Comparison of ENCODE assay signal across 8 cellular contexts in genomic region chr13:30376426-30377311, GRCh38. TPM values are rescaled to one million over a fixed set of nuclear protein-coding genes. Genes with fewer than 3 reads are reported as not detected.
DNase-seq lines count a peak whose midpoint lies in the region; ATAC-seq, FAIRE-seq and TF ChIP-seq lines count a peak whose summit lies in the region.

No MANE protein-coding gene starts in this region.

- POLR2A ChIA-PET in CD4-positive, alpha-beta memory T cell (lab: Charles Lee; ENCODE audit: partially characterized antibody) = interaction anchor here (0.8 to 8.1 kb wide), 18 partner anchors 8 to 439 kb away, joined by 3 to 401 read pairs (median 8); partner anchors contain the start of genes HMGB1, KATNAL1, UBE2L5 and USPL1
- POLR2A ChIA-PET in GM12878 (lab: Charles Lee) = interaction anchor here (0.6 to 6.6 kb wide), 6 partner anchors 18 to 89 kb away, joined by 3 to 76 read pairs (median 6); partner anchors contain the start of genes HMGB1 and UBE2L5

- 0 out of 4 replicates have a peak, but pooled peaks of 1 of the 2 experiments have one; percentile 30 for TF ChIP-seq EP300 in GM12878 (IDR thresholded peaks at IDR 0.05; ENCODE audit: borderline replicate concordance in 1 of 2, control insufficient read depth in 1 of 2, low read depth in 2 of 2, low read length in 2 of 2)

- peak overlapping the region; percentile 89 for H2AFZ ChIP-seq in GM12878 (ENCODE audit: control insufficient read depth, low read depth, low read length)

- CTCF ChIA-PET in CD4-positive, alpha-beta memory T cell (lab: Charles Lee; ENCODE audit: partially characterized antibody) = interaction anchor here (0.6 to 9.3 kb wide), 6 partner anchors 9 to 201 kb away, joined by 3 to 136 read pairs (median 8); no protein-coding TSS in a partner anchor
- CTCF ChIA-PET in GM12878 (lab: Yijun Ruan, JAX) = interaction anchor here (0.9 to 1.4 kb wide), 5 partner anchors 9 to 244 kb away, joined by 3 to 6 read pairs (median 4); no protein-coding TSS in a partner anchor

- H3K79me2 ChIP-seq in GM12878 (ENCODE audit: control insufficient read depth, insufficient read depth, low read length) = peaks cover 2% of the 10 kb centered on the region; the same call in 1 of the 2 replicates

- H3K36me3 Mint-ChIP-seq in CD4-positive, alpha-beta memory T cell = peaks cover 0 to 11% of the 10 kb centered on the region in 2 donors

- H3K9me3 Mint-ChIP-seq in CD4-positive, alpha-beta memory T cell = peaks cover 0 to 2% (median 0%) of the 10 kb centered on the region in 8 donors

- intact Hi-C loops in CD4-positive, alpha-beta memory T cell (cut with micrococcal nuclease) = loop anchor here (1.0 to 10.0 kb wide), 5 partner anchors 13 to 198 kb away; partner anchors contain the start of gene UBE2L5
- intact Hi-C loops in GM12878 (cut with micrococcal nuclease; ENCODE audit: unreplicated experiment) = loop anchor here (1.0 to 2.0 kb wide), 2 partner anchors 18 to 70 kb away; no protein-coding TSS in a partner anchor

- H3K27me3 ChIP-seq in CD4-positive, alpha-beta memory T cell (ENCODE audit: insufficient read depth, low read length) = no peaks in the 10 kb centered on the region
- no peaks in the 10 kb centered on the region; a peak in 1 of 4 replicates for H3K27me3 ChIP-seq in GM12878 (replicated peaks in 1 of 2; ENCODE audit: control insufficient read depth in 2 of 2, insufficient read depth in 2 of 2, low read length in 1 of 2)

- peak overlapping the region; percentile 95 for H3K4me2 ChIP-seq in GM12878 (ENCODE audit: control insufficient read depth, insufficient read depth)

- peaks cover 72 to 93% (median 83%) of the 10 kb centered on the region in 4 donors for H3K4me1 Mint-ChIP-seq in CD4-positive, alpha-beta memory T cell

- peaks cover 81% of the 10 kb centered on the region for H3K4me1 ChIP-seq in CD4-positive, alpha-beta memory T cell (ENCODE audit: insufficient read depth, low read length)
- peaks cover 54% of the 10 kb centered on the region for H3K4me1 ChIP-seq in GM12878 (ENCODE audit: control insufficient read depth, insufficient read depth, low read length)

- H4K20me1 ChIP-seq in GM12878 (ENCODE audit: control insufficient read depth, insufficient read depth) = no peaks in the 10 kb centered on the region

- H3K27me3 Mint-ChIP-seq in CD4-positive, alpha-beta memory T cell = peaks cover 0 to 3% of the 10 kb centered on the region in 2 donors

- BruUV-seq in GM12878 (replicated peaks; lab: Mats Ljungman, UMichigan) = no TSS peak

- no peaks in the 10 kb centered on the region for H3K36me3 ChIP-seq in CD4-positive, alpha-beta memory T cell (ENCODE audit: insufficient read depth, low read length)
- no peaks in the 10 kb centered on the region for H3K36me3 ChIP-seq in GM12878 (ENCODE audit: control insufficient read depth in 2 of 2, insufficient read depth in 2 of 2, low read length in 1 of 2)

- peak overlapping the region; percentile 52 for H3K27ac ChIP-seq in CD4-positive, alpha-beta memory T cell (ENCODE audit: low read depth, low read length)
- peak overlapping the region; percentile 29 for H3K27ac ChIP-seq in GM12878 (ENCODE audit: control insufficient read depth, insufficient read depth)

- H3K9me3 ChIP-seq in CD4-positive, alpha-beta memory T cell (ENCODE audit: control insufficient read depth in 1 of 2, low read length in 2 of 2) = no peaks in the 10 kb centered on the region
- no peaks in the 10 kb centered on the region for H3K9me3 ChIP-seq in GM12878 (replicated peaks; ENCODE audit: control insufficient read depth, insufficient read depth, low read length)

- RAD21 ChIA-PET in GM12878 (lab: Charles Lee; ENCODE audit: unreplicated experiment) = interaction anchor here (0.5 to 6.6 kb wide), 13 partner anchors 9 to 244 kb away, joined by 3 to 105 read pairs (median 7); partner anchors contain the start of gene UBE2L5

- peak overlapping the region; percentile 82 to 95 (median 89) for H3K4me3 Mint-ChIP-seq in CD4-positive, alpha-beta memory T cell

- in situ Hi-C loops in GM12878 (cut with MboI) = no loop called here
- in situ Hi-C loops in ACHN (cut with HindIII; ENCODE audit: low pct_ligation_motif_present, low pct_unique_long_range_greater_than_20kb, low sequenced_read_pairs) = no loop called here

- 3% methylated on average over 5 of the region's 5 CpGs for WGBS in GM12878 (ENCODE audit: insufficient coverage, insufficient replicate concordance, low lambda C conversion rate, missing lambda C conversion rate)

- TF ChIP-seq POLR2A in GM12878 (IDR thresholded peaks at IDR 0.05; ENCODE audit: low read depth, low read length) (peak; percentile 65), erythroblast (IDR thresholded peaks at IDR 0.05; ENCODE audit: low read length) (no peak)

- SMC1A ChIA-PET in GM12878 (lab: Charles Lee; ENCODE audit: uncharacterized antibody, unreplicated experiment) = interaction anchor here (0.7 to 9.0 kb wide), 14 partner anchors 9 to 245 kb away, joined by 3 to 143 read pairs (median 4); no protein-coding TSS in a partner anchor

- TF ChIP-seq CTCF in GM12878 (IDR thresholded peaks at IDR 0.05 in 2 of 3, conservative IDR thresholded peaks at IDR 0.05 in 1 of 3; ENCODE audit: control insufficient read depth in 2 of 3, extremely low read depth in 1 of 3, insufficient read depth in 1 of 3, low read depth in 3 of 3, low read length in 3 of 3) = no peak

- ATAC-seq in GM19351 (IDR thresholded peaks at IDR 0.05; ENCODE audit: unreplicated experiment) = peak; percentile 70
- peak; percentile 53 for ATAC-seq in HG03442 (IDR thresholded peaks at IDR 0.05; ENCODE audit: unreplicated experiment)
- peak; percentile 68 for ATAC-seq in GM12878

- peak; percentile 77 to 88 (median 80) for DNase-seq in CD4-positive, alpha-beta memory T cell
- DNase-seq in T-helper 1 cell (peak; percentile 28 to 90 (median 54)), GM12878 (ENCODE audit: low read depth, low spot score) (peak; percentile 49), erythroblast (lab: John Stamatoyannopoulos, UW) (no peak), ACHN (no peak)
- DNase-seq in stimulated activated CD8-positive, alpha-beta memory T cell treated with anti-CD3 and anti-CD28 coated beads, Interleukin-12 subunit alpha, Interleukin-12 subunit beta, amount 100 ng/mL, for 4 hours (ENCODE audit: low read depth) = peak; percentile 46

- peak overlapping the region; percentile 57 for H3K9ac ChIP-seq in GM12878 (ENCODE audit: control insufficient read depth, insufficient read depth, low read length)

- peak overlapping the region; percentile 15 to 54 for H3K4me3 ChIP-seq in CD4-positive, alpha-beta memory T cell (ENCODE audit: low read length in 2 of 2)
- H3K4me3 ChIP-seq in GM12878 = peak overlapping the region; percentile 56

- H3K27ac Mint-ChIP-seq in CD4-positive, alpha-beta memory T cell = peak overlapping the region; percentile 94 to 99 (median 98)

- no peak for FAIRE-seq in GM12878 (lab: Jason Lieb, UNC)

- TF ChIP-seq RAD21 in GM12878 (IDR thresholded peaks at IDR 0.05; ENCODE audit: insufficient read depth, low read depth, low read length) = no peak; the same call in 1 of the 2 replicates

TF ChIP-seq in GM12878, 131 proteins besides CTCF, POLR2A, EP300 and RAD21 (continues in another document):
- TF ChIP-seq SIN3A (IDR thresholded peaks at IDR 0.05; ENCODE audit: low read depth, low read length) (no peak), MYC (IDR thresholded peaks at IDR 0.05; ENCODE audit: insufficient read depth, insufficient read length, insufficient replicate concordance, low read length, severe bottlenecking) (no peak), TBL1XR1 (IDR thresholded peaks at IDR 0.05; ENCODE audit: low read depth, low read length) (0 out of 2 replicates have a peak, but pooled peaks have one; percentile 10)

RNA-seq across cellular contexts. Expression of gene UBE2L5, which starts 45.6 kb away (rescaled TPM):
- total RNA-seq in CD4-positive, alpha-beta memory T cell = not detected
- not detected for polyA plus RNA-seq in CD4-positive, alpha-beta memory T cell
- 0.78 TPM in 1 of 2 replicates, not detected in the other for total RNA-seq in GM12878 (2013; cell fraction: nucleolus; rRNA removed)
- total RNA-seq in GM12878 (2014; rRNA removed) = 0.06 and 0.11 TPM in 2 replicates
- not detected in 2 replicates for total RNA-seq in GM12878 (2014; rRNA removed; fragmentation: Illumina TruSeq; extraction: Trizol)
- not detected in 2 replicates for total RNA-seq in GM12878 (2021)
- polyA plus RNA-seq in GM12878 (2011; ENCODE audit: low read depth) = 1.0 TPM
- 0.22 and 0.32 TPM in 2 replicates for polyA plus RNA-seq in GM12878 (2011; rRNA removed)
- not detected in 2 replicates for polyA plus RNA-seq in GM12878 (2011; cell fraction: cytosol; rRNA removed)
- 0.13 TPM in 1 of 2 replicates, not detected in the other for polyA plus RNA-seq in GM12878 (2011; cell fraction: nucleus; rRNA removed)
- polyA plus RNA-seq in GM12878 (2012) = 0.13 and 0.34 TPM in 2 replicates
- 0.29 TPM in 1 of 2 replicates, not detected in the other for polyA plus RNA-seq in GM12878 (2014; fragmentation: Illumina TruSeq; extraction: Trizol)
- under 1 TPM; 0.03 to 0.11 TPM for polyA plus RNA-seq in GM12878 (2014; fragmentation: Nextera tagmentation; extraction: Ambion mirVana)
- polyA plus RNA-seq in GM12878 (2014; rRNA removed) = 1.1 TPM in 1 of 2 replicates, not detected in the other
- under 1 TPM; 0.17 to 0.21 TPM for polyA plus RNA-seq in GM12878 (2016; fragmentation: Nextera tagmentation; extraction: Ambion mirVana)
- polyA minus RNA-seq in GM12878 (2011; rRNA and poly(A)+ RNA removed) = not detected in 2 replicates
- not detected in 2 replicates for polyA minus RNA-seq in GM12878 (2011; cell fraction: cytosol; rRNA and poly(A)+ RNA removed)
- polyA minus RNA-seq in GM12878 (2011; cell fraction: nucleus; rRNA and poly(A)+ RNA removed) = not detected in 2 replicates

Comparison
In these comparisons a context has a peak if more than half of its experiments do, and no peak if none do; other contexts are left out.
1. DNase-seq: peak in CD4-positive, alpha-beta memory T cell (5 of 5), T-helper 1 cell (5 of 5), GM12878 (single experiment) and stimulated activated CD8-positive, alpha-beta memory T cell treated with anti-CD3 and anti-CD28 coated beads, Interleukin-12 subunit alpha, Interleukin-12 subunit beta, amount 100 ng/mL, for 4 hours (single experiment); none in erythroblast (0 of 2) and ACHN (single experiment).
2. Peak in every context shown above with its lines, with median percentiles within 50 percentile points of each other: ATAC-seq.